ENCODE assay signal across 20 cellular contexts in genomic region chr20:8318999-8319614, GRCh38.
"Had no signal": no experiment of that assay in that cellular context is flagged by ENCODE, and none has a peak within 500 bp of the region (broad histone marks: within the 10 kb centered on the region; RNA-seq: fewer than 3 reads in every experiment).

No MANE protein-coding gene starts in this region.

- H3K4me1 ChIP-seq: foreskin keratinocyte, neural progenitor cell, psoas muscle had no signal

- H3K9me3 ChIP-seq: esophagus muscularis mucosa, pancreas, psoas muscle had no signal

- ATAC-seq: effector memory CD8-positive, alpha-beta T cell; foreskin keratinocyte; left colon; left ventricle myocardium superior; natural killer cell treated with Interleukin-12 subunit alpha and Interleukin-12 subunit beta and Interleukin-15 and Interleukin-18, amount 100 ng/mL, for 72 hours; pancreas had no signal

- DNase-seq: effector memory CD8-positive, alpha-beta T cell; foreskin keratinocyte; kidney; left colon; left ventricle myocardium superior; mesenchymal stem cell; midbrain; occipital lobe; pancreas; psoas muscle; small intestine; stimulated activated CD4-positive, alpha-beta T cell treated with anti-CD3 and anti-CD28 coated beads, Interleukin-12 subunit alpha, Interleukin-12 subunit beta, amount 100 ng/mL, for 4 hours; stimulated activated naive CD4-positive, alpha-beta T cell had no signal

- H3K27ac ChIP-seq: epithelial cell of prostate, esophagus muscularis mucosa, foreskin keratinocyte, neural progenitor cell, pancreas, psoas muscle had no signal

- H3K27ac Mint-ChIP-seq: dendritic cell treated with granulocyte-macrophage colony-stimulating factor and Interleukin-4, amounts not matched to agents 40 ng/mL and 50 ng/mL, for 4 days; effector memory CD8-positive, alpha-beta T cell; neural progenitor cell; type B pancreatic cell had no signal

- H3K36me3 ChIP-seq: esophagus muscularis mucosa, neural progenitor cell, pancreas had no signal

- H3K27me3 ChIP-seq: esophagus muscularis mucosa, foreskin keratinocyte, neural progenitor cell, pancreas had no signal

- H3K4me2 ChIP-seq: neural progenitor cell had no signal

- H2AFZ ChIP-seq: neural progenitor cell had no signal

- H3K9ac ChIP-seq: neural progenitor cell had no signal

- H3K9me3 Mint-ChIP-seq: dendritic cell treated with granulocyte-macrophage colony-stimulating factor and Interleukin-4, amounts not matched to agents 40 ng/mL and 50 ng/mL, for 4 days; effector memory CD8-positive, alpha-beta T cell; natural killer cell treated with Interleukin-12 subunit alpha and Interleukin-12 subunit beta and Interleukin-15 and Interleukin-18, amount 100 ng/mL, for 72 hours; type B pancreatic cell had no signal

- H3K27me3 Mint-ChIP-seq: dendritic cell treated with granulocyte-macrophage colony-stimulating factor and Interleukin-4, amounts not matched to agents 40 ng/mL and 50 ng/mL, for 4 days; effector memory CD8-positive, alpha-beta T cell; natural killer cell treated with Interleukin-12 subunit alpha and Interleukin-12 subunit beta and Interleukin-15 and Interleukin-18, amount 100 ng/mL, for 72 hours; type B pancreatic cell had no signal

- H3K36me3 Mint-ChIP-seq: natural killer cell treated with Interleukin-12 subunit alpha and Interleukin-12 subunit beta and Interleukin-15 and Interleukin-18, amount 100 ng/mL, for 72 hours; neural progenitor cell; type B pancreatic cell had no signal

- H3K4me3 ChIP-seq: esophagus muscularis mucosa, lung, neural progenitor cell, pancreas, psoas muscle had no signal

- H3K4me3 Mint-ChIP-seq: dendritic cell treated with granulocyte-macrophage colony-stimulating factor and Interleukin-4, amounts not matched to agents 40 ng/mL and 50 ng/mL, for 4 days; effector memory CD8-positive, alpha-beta T cell; natural killer cell treated with Interleukin-12 subunit alpha and Interleukin-12 subunit beta and Interleukin-15 and Interleukin-18, amount 100 ng/mL, for 72 hours; neural progenitor cell; type B pancreatic cell had no signal
